Comparison of ENCODE assay signal across 17 cellular contexts in the genomic region with DNA sequence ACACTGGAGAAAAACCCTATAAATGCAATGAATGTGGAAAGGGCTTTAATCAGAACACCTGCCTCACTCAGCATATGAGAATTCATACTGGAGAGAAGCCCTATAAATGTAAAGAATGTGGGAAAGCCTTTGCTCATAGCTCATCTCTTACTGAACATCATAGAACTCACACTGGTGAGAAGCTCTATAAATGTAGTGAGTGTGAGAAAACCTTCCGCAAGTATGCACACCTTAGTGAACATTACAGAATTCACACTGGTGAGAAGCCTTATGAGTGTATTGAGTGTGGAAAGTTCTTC. TPM values are rescaled to one million over a fixed set of nuclear protein-coding genes. Genes with fewer than 3 reads are reported as not detected.
"Had no signal": no experiment of that assay in that cellular context is flagged by ENCODE, and none has a peak within 500 bp of the region (broad histone marks: within the 10 kb centered on the region; RNA-seq: fewer than 3 reads in every experiment).

No MANE protein-coding gene starts in this region.

- H3K27ac ChIP-seq: esophagus squamous epithelium, gastroesophageal sphincter, left ventricle myocardium inferior, neutrophil, ovary, spleen had no signal

- H3K27me3 ChIP-seq: esophagus squamous epithelium, gastroesophageal sphincter, neutrophil, ovary, spleen had no signal

- DNase-seq: effector memory CD8-positive, alpha-beta T cell; esophagus squamous epithelium; foreskin fibroblast; kidney; left cardiac atrium; left ventricle myocardium inferior; mesendoderm; naive thymus-derived CD4-positive, alpha-beta T cell; ovary; right cardiac atrium; spleen; stimulated activated CD4-positive, alpha-beta T cell treated with anti-CD3 and anti-CD28 coated beads, Interleukin-15, amount 100 ng/mL, for 24 hours; stimulated activated CD4-positive, alpha-beta T cell treated with anti-CD3 and anti-CD28 coated beads, Interleukin-1b, Interleukin-23, amount 100 ng/mL, for 48 hours; stimulated activated CD4-positive, alpha-beta T cell treated with anti-CD3 and anti-CD28 coated beads, Interleukin-4, amount 100 ng/mL, for 24 hours had no signal

- H3K36me3 ChIP-seq: neutrophil had no signal

- H3K4me1 ChIP-seq: esophagus squamous epithelium, gastroesophageal sphincter, left ventricle myocardium inferior, spleen had no signal

- H3K4me3 ChIP-seq: gastroesophageal sphincter, left ventricle myocardium inferior, ovary, spleen had no signal

RNA-seq across cellular contexts. Expression of a gene that starts 9.6 kb away (rescaled TPM):
- total RNA-seq: progenitor cell of endocrine pancreas had no signal
